Comparison of ENCODE assay signal across 22 cellular contexts in genomic region chr9:462611-463010, GRCh38. TPM values are rescaled to one million over a fixed set of nuclear protein-coding genes. Genes with fewer than 3 reads are reported as not detected.
DNase-seq lines count a peak whose midpoint lies in the region; ATAC-seq and TF ChIP-seq lines count a peak whose summit lies in the region.
"Had no signal": no experiment of that assay in that cellular context is flagged by ENCODE, and none has a peak within 500 bp of the region (broad histone marks: within the 10 kb centered on the region; RNA-seq: fewer than 3 reads in every experiment).

No MANE protein-coding gene starts in this region.

- ATAC-seq in activated CD8-positive, alpha-beta memory T cell treated with anti-CD3 and anti-CD28 coated beads, Interleukin-2, amount 10 ng/mL, durations not matched to agents 7 days and 5 days, result no peak
- no peak for ATAC-seq in activated naive CD8-positive, alpha-beta T cell treated with anti-CD3 and anti-CD28 coated beads, Interleukin-2, amount 50 U/mL, for 24 hours
- ATAC-seq in natural killer cell (no peak), GM18520 (IDR thresholded peaks at IDR 0.05; ENCODE audit: unreplicated experiment) (no peak), heart left ventricle (no peak)
- ATAC-seq: gastroesophageal sphincter, left lobe of liver had no signal

- H3K36me3 ChIP-seq in heart left ventricle, result peaks cover 0 to 54% (median 0%) of the 10 kb centered on the region in 9 donors
- H3K36me3 ChIP-seq: adrenal gland had no signal

- CTCF ChIA-PET in activated CD8-positive, alpha-beta memory T cell treated with anti-CD3 and anti-CD28 coated beads, Interleukin-2, amount 10 ng/mL, durations not matched to agents 7 days and 5 days (lab: Charles Lee), result interaction anchor here (0.8 to 1.2 kb wide), 2 partner anchors 15 to 16 kb away, joined by 3 to 4 read pairs; no protein-coding TSS in a partner anchor

- H3K27ac Mint-ChIP-seq in activated CD8-positive, alpha-beta memory T cell treated with anti-CD3 and anti-CD28 coated beads, Interleukin-2, amount 10 ng/mL, durations not matched to agents 7 days and 5 days, result peak overlapping the region; percentile 11
- H3K27ac Mint-ChIP-seq in activated naive CD8-positive, alpha-beta T cell treated with anti-CD3 and anti-CD28 coated beads, Interleukin-2, amount 50 U/mL, for 24 hours, result peak overlapping the region; percentile 50
- H3K27ac Mint-ChIP-seq in natural killer cell, result peak overlapping the region; percentile 57 to 83

- no peaks in the 10 kb centered on the region for H3K9me3 ChIP-seq in heart left ventricle
- H3K9me3 ChIP-seq: adrenal gland, gastroesophageal sphincter, testis had no signal

- H3K27me3 Mint-ChIP-seq in activated CD8-positive, alpha-beta memory T cell treated with anti-CD3 and anti-CD28 coated beads, Interleukin-2, amount 10 ng/mL, durations not matched to agents 7 days and 5 days, result no peaks in the 10 kb centered on the region
- no peaks in the 10 kb centered on the region for H3K27me3 Mint-ChIP-seq in activated naive CD8-positive, alpha-beta T cell treated with anti-CD3 and anti-CD28 coated beads, Interleukin-2, amount 50 U/mL, for 24 hours
- no peaks in the 10 kb centered on the region for H3K27me3 Mint-ChIP-seq in natural killer cell (ENCODE audit: low read depth in 2 of 2)

- TF ChIP-seq CTCF in natural killer cell (IDR thresholded peaks at IDR 0.05) (no peak), heart left ventricle (IDR thresholded peaks at IDR 0.05) (no peak)

- no peak for TF ChIP-seq POLR2A in heart left ventricle (IDR thresholded peaks at IDR 0.05)

- 79 to 91% (median 85%) methylated on average over 1 of the region's 1 CpG for WGBS in heart left ventricle, 4 donors

- DNase-seq in activated CD8-positive, alpha-beta memory T cell treated with anti-CD3 and anti-CD28 coated beads, Interleukin-2, amount 10 ng/mL, durations not matched to agents 7 days and 5 days, result no peak
- no peak for DNase-seq in activated CD8-positive, alpha-beta memory T cell treated with anti-CD3 and anti-CD28 coated beads, Interleukin-2, amount 50 U/mL, for 48 hours
- DNase-seq in G401 (ENCODE audit: low spot score) (peak; percentile 31), natural killer cell (no peak), heart left ventricle (no peak), NCI-H2227 treated with DMSO at 0.1 percent for 48 hours (lab: John Stamatoyannopoulos, UW) (no peak)
- DNase-seq in activated naive CD8-positive, alpha-beta T cell treated with anti-CD3 and anti-CD28 coated beads, Interleukin-2, amount 50 U/mL, for 24 hours, result no peak
- DNase-seq: activated CD4-positive, alpha-beta T cell treated with anti-CD3 and anti-CD28 coated beads for 1 hour; adrenal gland; DMS79 treated with DMSO at 0.1 percent for 48 hours; midbrain; MM.1S; NCI-H345; stimulated activated CD4-positive, alpha-beta T cell treated with anti-CD3 and anti-CD28 coated beads, Interleukin-4, amount 100 ng/mL, for 4 hours; testis had no signal

- H3K4me3 Mint-ChIP-seq in activated CD8-positive, alpha-beta memory T cell treated with anti-CD3 and anti-CD28 coated beads, Interleukin-2, amount 10 ng/mL, durations not matched to agents 7 days and 5 days, result no peak overlapping the region
- no peak overlapping the region for H3K4me3 Mint-ChIP-seq in activated naive CD8-positive, alpha-beta T cell treated with anti-CD3 and anti-CD28 coated beads, Interleukin-2, amount 50 U/mL, for 24 hours
- H3K4me3 Mint-ChIP-seq in natural killer cell, result no peak overlapping the region
- H3K4me3 Mint-ChIP-seq: CD14-positive monocyte had no signal

- peaks cover 68% of the 10 kb centered on the region for H3K36me3 Mint-ChIP-seq in activated CD8-positive, alpha-beta memory T cell treated with anti-CD3 and anti-CD28 coated beads, Interleukin-2, amount 10 ng/mL, durations not matched to agents 7 days and 5 days
- H3K36me3 Mint-ChIP-seq in activated naive CD8-positive, alpha-beta T cell treated with anti-CD3 and anti-CD28 coated beads, Interleukin-2, amount 50 U/mL, for 24 hours (ENCODE audit: low read depth), result peaks cover 36% of the 10 kb centered on the region
- peaks cover 30% of the 10 kb centered on the region for H3K36me3 Mint-ChIP-seq in natural killer cell

- in situ Hi-C loops in G401 (cut with HindIII; ENCODE audit: low sequenced_read_pairs), result no loop called here

- H3K9me3 Mint-ChIP-seq in activated CD8-positive, alpha-beta memory T cell treated with anti-CD3 and anti-CD28 coated beads, Interleukin-2, amount 10 ng/mL, durations not matched to agents 7 days and 5 days (ENCODE audit: low read depth), result no peaks in the 10 kb centered on the region
- no peaks in the 10 kb centered on the region for H3K9me3 Mint-ChIP-seq in activated naive CD8-positive, alpha-beta T cell treated with anti-CD3 and anti-CD28 coated beads, Interleukin-2, amount 50 U/mL, for 24 hours
- H3K9me3 Mint-ChIP-seq in natural killer cell, result no peaks in the 10 kb centered on the region
- H3K9me3 Mint-ChIP-seq: CD14-positive monocyte had no signal

- H3K4me1 Mint-ChIP-seq in activated CD8-positive, alpha-beta memory T cell treated with anti-CD3 and anti-CD28 coated beads, Interleukin-2, amount 10 ng/mL, durations not matched to agents 7 days and 5 days, result peaks cover 37% of the 10 kb centered on the region
- peaks cover 14% of the 10 kb centered on the region for H3K4me1 Mint-ChIP-seq in activated naive CD8-positive, alpha-beta T cell treated with anti-CD3 and anti-CD28 coated beads, Interleukin-2, amount 50 U/mL, for 24 hours
- H3K4me1 Mint-ChIP-seq in natural killer cell, result peaks cover 24 to 32% of the 10 kb centered on the region in 2 donors
- H3K4me1 Mint-ChIP-seq: CD14-positive monocyte had no signal

- peaks cover 0 to 18% (median 0%) of the 10 kb centered on the region in 12 donors for H3K4me1 ChIP-seq in heart left ventricle
- H3K4me1 ChIP-seq: adrenal gland, gastroesophageal sphincter, testis had no signal

- H3K4me3 ChIP-seq in heart left ventricle, result no peak overlapping the region
- H3K4me3 ChIP-seq: adrenal gland, dorsolateral prefrontal cortex, gastroesophageal sphincter, smooth muscle cell, testis had no signal

- H3K27ac ChIP-seq in heart left ventricle, result no peak overlapping the region
- H3K27ac ChIP-seq: dorsolateral prefrontal cortex, gastroesophageal sphincter, RWPE1, testis had no signal

- intact Hi-C loops in natural killer cell (cut with micrococcal nuclease), result no loop called here
- intact Hi-C loops in heart left ventricle (cut with DNase I), result no loop called here

- no peaks in the 10 kb centered on the region for H3K27me3 ChIP-seq in heart left ventricle
- H3K27me3 ChIP-seq: adrenal gland, dorsolateral prefrontal cortex, gastroesophageal sphincter, testis had no signal

RNA-seq across cellular contexts. Expression of gene KANK1, which starts 41.9 kb away (rescaled TPM):
- 1 to 10 TPM; 5.0 to 6.1 TPM for total RNA-seq in activated CD8-positive, alpha-beta memory T cell treated with anti-CD3 and anti-CD28 coated beads, Interleukin-2, amount 10 ng/mL, durations not matched to agents 7 days and 5 days
- 0.31 TPM in 1 of 2 replicates, not detected in the other for total RNA-seq in G401 (2014; rRNA removed; shearing (Covaris generic))
- 1 to 10 TPM in 2 of 3 donors, under 1 TPM in 1; 0.85 to 1.5 (median 1.3) TPM for total RNA-seq in natural killer cell
- 100 to 1,000 TPM in 7 of 9 donors, 10 to 100 TPM in 2; 74.9 to 242 (median 121) TPM for total RNA-seq in heart left ventricle
- 10 to 100 TPM; 53.6 to 92.0 TPM for polyA plus RNA-seq in heart left ventricle

Comparison
In these comparisons a context has a peak if more than half of its experiments do, and no peak if none do; other contexts are left out.
1. H3K27ac Mint-ChIP-seq: peak in every context shown above with its lines; median percentile 70 in natural killer cell; 50 in activated naive CD8-positive, alpha-beta T cell treated with anti-CD3 and anti-CD28 coated beads, Interleukin-2, amount 50 U/mL, for 24 hours; 11 in activated CD8-positive, alpha-beta memory T cell treated with anti-CD3 and anti-CD28 coated beads, Interleukin-2, amount 10 ng/mL, durations not matched to agents 7 days and 5 days.
2. RNA of gene KANK1, which starts 41.9 kb away (total RNA-seq): 74.9 to 242 TPM in heart left ventricle; 5.0 to 6.1 TPM in activated CD8-positive, alpha-beta memory T cell treated with anti-CD3 and anti-CD28 coated beads, Interleukin-2, amount 10 ng/mL, durations not matched to agents 7 days and 5 days, 0.85 to 1.5 TPM in natural killer cell and 0.31 TPM in G401; every median in the first group is over 10 times any median in the second.